ENCODE assay signal across 19 cellular contexts in genomic region chr9:4706971-4707622, GRCh38. TPM values are rescaled to one million over a fixed set of nuclear protein-coding genes. Genes with fewer than 3 reads are reported as not detected.
DNase-seq lines count a peak whose midpoint lies in the region; ATAC-seq and TF ChIP-seq lines count a peak whose summit lies in the region.
"Had no signal": no experiment of that assay in that cellular context is flagged by ENCODE, and none has a peak within 500 bp of the region (broad histone marks: within the 10 kb centered on the region; RNA-seq: fewer than 3 reads in every experiment).

No MANE protein-coding gene starts in this region.

- CTCF ChIA-PET in activated CD8-positive, alpha-beta T cell treated with anti-CD3 and anti-CD28 coated beads for 36 hours (lab: Charles Lee) = interaction anchor here (0.6 kb wide), 1 partner anchor 43 kb away, joined by 3 read pairs; no protein-coding TSS in a partner anchor
- CTCF ChIA-PET in activated CD8-positive, alpha-beta T cell treated with anti-CD3 and anti-CD28 coated beads, Interleukin-2, amount 10 ng/mL, durations not matched to agents 7 days and 5 days (lab: Charles Lee) = interaction anchor here (0.7 to 1.4 kb wide), 2 partner anchors 33 to 401 kb away, joined by 3 to 6 read pairs; no protein-coding TSS in a partner anchor

- H2AFZ ChIP-seq in smooth muscle cell (ENCODE audit: low read depth) = no peak overlapping the region
- H2AFZ ChIP-seq: neural progenitor cell had no signal

- H3K4me3 ChIP-seq in sigmoid colon (no peak overlapping the region), smooth muscle cell (no peak overlapping the region)
- H3K4me3 ChIP-seq: esophagus muscularis mucosa, neural progenitor cell, Peyer's patch, thoracic aorta had no signal

- H3K9me3 Mint-ChIP-seq in activated CD8-positive, alpha-beta T cell treated with anti-CD3 and anti-CD28 coated beads for 36 hours = no peaks in the 10 kb centered on the region
- no peaks in the 10 kb centered on the region for H3K9me3 Mint-ChIP-seq in activated CD8-positive, alpha-beta T cell treated with anti-CD3 and anti-CD28 coated beads, Interleukin-2, amount 10 ng/mL, durations not matched to agents 7 days and 5 days (ENCODE audit: insufficient read depth)
- H3K9me3 Mint-ChIP-seq in activated T-helper 17 cell treated with anti-CD3 and anti-CD28 coated beads, Interleukin-2, amount 50 U/mL, for 72 hours = no peaks in the 10 kb centered on the region
- H3K9me3 Mint-ChIP-seq in progenitor cell of endocrine pancreas (ENCODE audit: low read depth) = no peaks in the 10 kb centered on the region
- H3K9me3 Mint-ChIP-seq: neural progenitor cell had no signal

- no peak overlapping the region for H3K4me2 ChIP-seq in smooth muscle cell
- H3K4me2 ChIP-seq: neural progenitor cell had no signal

- H3K9ac ChIP-seq in smooth muscle cell (ENCODE audit: low read depth) = no peak overlapping the region
- H3K9ac ChIP-seq: neural progenitor cell had no signal

- DNase-seq in activated CD8-positive, alpha-beta T cell treated with anti-CD3 and anti-CD28 coated beads for 36 hours = no peak
- no peak for DNase-seq in activated CD8-positive, alpha-beta T cell treated with anti-CD3 and anti-CD28 coated beads, Interleukin-2, amount 10 ng/mL, durations not matched to agents 7 days and 5 days
- DNase-seq in KBM-7 (peak; percentile 72), progenitor cell of endocrine pancreas (ENCODE audit: low spot score, unreplicated experiment) (no peak), sigmoid colon (no peak), NCI-H1048 (lab: John Stamatoyannopoulos, UW) (no peak), smooth muscle cell (lab: John Stamatoyannopoulos, UW; ENCODE audit: unreplicated experiment) (no peak)
- DNase-seq: activated CD4-positive, alpha-beta T cell treated with anti-CD3 and anti-CD28 coated beads, Interleukin-2, amount 50 U/mL, for 1 hour; activated naive CD4-positive, alpha-beta T cell; cerebellar nuclear complex; DND-41; left colon; NCI-H2107; NCI-H748 treated with DMSO at 0.1 percent for 48 hours; Peyer's patch had no signal

- H3K27me3 ChIP-seq in sigmoid colon (no peaks in the 10 kb centered on the region), smooth muscle cell (ENCODE audit: low read depth) (no peaks in the 10 kb centered on the region)
- H3K27me3 ChIP-seq: esophagus muscularis mucosa, neural progenitor cell, Peyer's patch had no signal

- in situ Hi-C loops in KBM-7 (cut with MboI; ENCODE audit: low pct_unique_long_range_greater_than_20kb, low sequenced_read_pairs) = no loop called here

- H3K27ac ChIP-seq in sigmoid colon = no peak overlapping the region
- no peak overlapping the region for H3K27ac ChIP-seq in smooth muscle cell (ENCODE audit: low read depth)
- H3K27ac ChIP-seq: esophagus muscularis mucosa, neural progenitor cell, Peyer's patch had no signal

- H3K36me3 ChIP-seq in sigmoid colon (peaks cover 0 to 75% (median 15%) of the 10 kb centered on the region in 4 donors), smooth muscle cell (ENCODE audit: low read depth) (peaks cover 4% of the 10 kb centered on the region)

- no peaks in the 10 kb centered on the region for H4K20me1 ChIP-seq in smooth muscle cell (ENCODE audit: low read depth)

- 68 to 74% methylated on average over 4 of the region's 4 CpGs for WGBS in sigmoid colon, 2 donors
- 75% methylated on average over 4 of the region's 4 CpGs for WGBS in smooth muscle cell (ENCODE audit: low lambda C conversion rate)

- H3K27me3 Mint-ChIP-seq in activated CD8-positive, alpha-beta T cell treated with anti-CD3 and anti-CD28 coated beads for 36 hours = no peaks in the 10 kb centered on the region
- no peaks in the 10 kb centered on the region for H3K27me3 Mint-ChIP-seq in activated CD8-positive, alpha-beta T cell treated with anti-CD3 and anti-CD28 coated beads, Interleukin-2, amount 10 ng/mL, durations not matched to agents 7 days and 5 days (ENCODE audit: low read depth)
- no peaks in the 10 kb centered on the region for H3K27me3 Mint-ChIP-seq in activated T-helper 17 cell treated with anti-CD3 and anti-CD28 coated beads, Interleukin-2, amount 50 U/mL, for 72 hours
- no peaks in the 10 kb centered on the region for H3K27me3 Mint-ChIP-seq in progenitor cell of endocrine pancreas

- H3K4me3 Mint-ChIP-seq in activated CD8-positive, alpha-beta T cell treated with anti-CD3 and anti-CD28 coated beads for 36 hours = no peak overlapping the region
- H3K4me3 Mint-ChIP-seq in activated CD8-positive, alpha-beta T cell treated with anti-CD3 and anti-CD28 coated beads, Interleukin-2, amount 10 ng/mL, durations not matched to agents 7 days and 5 days = no peak overlapping the region
- no peak overlapping the region for H3K4me3 Mint-ChIP-seq in activated T-helper 17 cell treated with anti-CD3 and anti-CD28 coated beads, Interleukin-2, amount 50 U/mL, for 72 hours
- no peak overlapping the region for H3K4me3 Mint-ChIP-seq in progenitor cell of endocrine pancreas (ENCODE audit: low read depth)
- H3K4me3 Mint-ChIP-seq: neural progenitor cell had no signal

- peaks cover 35% of the 10 kb centered on the region for H3K36me3 Mint-ChIP-seq in activated CD8-positive, alpha-beta T cell treated with anti-CD3 and anti-CD28 coated beads for 36 hours (ENCODE audit: low read depth)
- peaks cover 56% of the 10 kb centered on the region for H3K36me3 Mint-ChIP-seq in activated CD8-positive, alpha-beta T cell treated with anti-CD3 and anti-CD28 coated beads, Interleukin-2, amount 10 ng/mL, durations not matched to agents 7 days and 5 days (ENCODE audit: low read depth)
- H3K36me3 Mint-ChIP-seq in activated T-helper 17 cell treated with anti-CD3 and anti-CD28 coated beads, Interleukin-2, amount 50 U/mL, for 72 hours (ENCODE audit: low read depth) = peaks cover 83% of the 10 kb centered on the region
- H3K36me3 Mint-ChIP-seq in progenitor cell of endocrine pancreas (ENCODE audit: insufficient read depth) = peaks cover 20% of the 10 kb centered on the region

- peaks cover 22% of the 10 kb centered on the region for H3K4me1 Mint-ChIP-seq in activated CD8-positive, alpha-beta T cell treated with anti-CD3 and anti-CD28 coated beads for 36 hours (ENCODE audit: low read depth)
- peaks cover 7% of the 10 kb centered on the region for H3K4me1 Mint-ChIP-seq in activated CD8-positive, alpha-beta T cell treated with anti-CD3 and anti-CD28 coated beads, Interleukin-2, amount 10 ng/mL, durations not matched to agents 7 days and 5 days (ENCODE audit: low read depth)
- H3K4me1 Mint-ChIP-seq in activated T-helper 17 cell treated with anti-CD3 and anti-CD28 coated beads, Interleukin-2, amount 50 U/mL, for 72 hours = no peaks in the 10 kb centered on the region
- H3K4me1 Mint-ChIP-seq in progenitor cell of endocrine pancreas (ENCODE audit: low read depth) = no peaks in the 10 kb centered on the region
- H3K4me1 Mint-ChIP-seq: neural progenitor cell had no signal

- H3K4me1 ChIP-seq in sigmoid colon (no peaks in the 10 kb centered on the region), smooth muscle cell (ENCODE audit: low read depth) (no peaks in the 10 kb centered on the region)
- H3K4me1 ChIP-seq: Peyer's patch had no signal

- no peak for TF ChIP-seq POLR2A in sigmoid colon (IDR thresholded peaks at IDR 0.05)

- POLR2A ChIA-PET in activated CD8-positive, alpha-beta T cell treated with anti-CD3 and anti-CD28 coated beads for 36 hours (lab: Charles Lee) = no interaction called here
- POLR2A ChIA-PET in activated CD8-positive, alpha-beta T cell treated with anti-CD3 and anti-CD28 coated beads, Interleukin-2, amount 10 ng/mL, durations not matched to agents 7 days and 5 days (lab: Charles Lee) = no interaction called here

- TF ChIP-seq CTCF in activated CD8-positive, alpha-beta T cell treated with anti-CD3 and anti-CD28 coated beads for 36 hours (IDR thresholded peaks at IDR 0.05) = no peak
- TF ChIP-seq CTCF in progenitor cell of endocrine pancreas (IDR thresholded peaks at IDR 0.05; ENCODE audit: unreplicated experiment) = no peak
- no peak for TF ChIP-seq CTCF in sigmoid colon (IDR thresholded peaks at IDR 0.05)
- no peak for TF ChIP-seq CTCF in smooth muscle cell (IDR thresholded peaks at IDR 0.05; ENCODE audit: borderline replicate concordance, insufficient read depth, poor library complexity, severe bottlenecking)

- intact Hi-C loops in activated CD8-positive, alpha-beta T cell treated with anti-CD3 and anti-CD28 coated beads for 36 hours (cut with micrococcal nuclease) = no loop called here
- intact Hi-C loops in sigmoid colon (cut with DNase I) = no loop called here

- TF ChIP-seq EP300 in sigmoid colon (IDR thresholded peaks at IDR 0.05) = no peak

- no peaks in the 10 kb centered on the region for H3F3A ChIP-seq in smooth muscle cell (ENCODE audit: low read depth)

- H3K27ac Mint-ChIP-seq in activated CD8-positive, alpha-beta T cell treated with anti-CD3 and anti-CD28 coated beads for 36 hours = peak overlapping the region; percentile 57
- H3K27ac Mint-ChIP-seq in activated CD8-positive, alpha-beta T cell treated with anti-CD3 and anti-CD28 coated beads, Interleukin-2, amount 10 ng/mL, durations not matched to agents 7 days and 5 days = no peak overlapping the region
- H3K27ac Mint-ChIP-seq in activated T-helper 17 cell treated with anti-CD3 and anti-CD28 coated beads, Interleukin-2, amount 50 U/mL, for 72 hours = peak overlapping the region; percentile 38
- peak overlapping the region; percentile 37 for H3K27ac Mint-ChIP-seq in progenitor cell of endocrine pancreas
- H3K27ac Mint-ChIP-seq: neural progenitor cell had no signal

- H3K9me3 ChIP-seq in sigmoid colon (no peaks in the 10 kb centered on the region), smooth muscle cell (replicated peaks; ENCODE audit: low read depth) (no peaks in the 10 kb centered on the region)
- H3K9me3 ChIP-seq: esophagus muscularis mucosa, Peyer's patch, thoracic aorta had no signal

- no peak for ATAC-seq in activated CD8-positive, alpha-beta T cell treated with anti-CD3 and anti-CD28 coated beads for 36 hours
- ATAC-seq in activated CD8-positive, alpha-beta T cell treated with anti-CD3 and anti-CD28 coated beads, Interleukin-2, amount 10 ng/mL, durations not matched to agents 7 days and 5 days = no peak
- ATAC-seq in activated T-helper 17 cell treated with anti-CD3 and anti-CD28 coated beads, Interleukin-2, amount 50 U/mL, for 72 hours (replicated peaks) = no peak
- ATAC-seq: left colon had no signal

- no peaks in the 10 kb centered on the region for H3K79me2 ChIP-seq in smooth muscle cell (ENCODE audit: low read depth)

RNA-seq across cellular contexts. Expression of gene CDC37L1, which starts 27.7 kb away (rescaled TPM):
- 10 to 100 TPM; 10.0 to 10.2 TPM for total RNA-seq in activated CD8-positive, alpha-beta T cell treated with anti-CD3 and anti-CD28 coated beads for 36 hours
- total RNA-seq in activated CD8-positive, alpha-beta T cell treated with anti-CD3 and anti-CD28 coated beads, Interleukin-2, amount 10 ng/mL, durations not matched to agents 7 days and 5 days = 1 to 10 TPM; 8.0 to 8.9 TPM
- 10 to 100 TPM in 1 of 2 donors, 1 to 10 TPM in 1; 9.3 to 11.0 TPM for total RNA-seq in activated T-helper 17 cell treated with anti-CD3 and anti-CD28 coated beads, Interleukin-2, amount 50 U/mL, for 72 hours
- total RNA-seq in progenitor cell of endocrine pancreas (15.5 and 16.6 TPM in 2 replicates), sigmoid colon (10 to 100 TPM; 30.7 to 40.6 (median 33.3) TPM), smooth muscle cell (19.2 and 35.8 TPM in 2 replicates)
- polyA plus RNA-seq in sigmoid colon (10 to 100 TPM in 1 of 3 donors, 1 to 10 TPM in 2; 8.4 to 11.6 (median 9.9) TPM), smooth muscle cell (11.7 and 16.0 TPM in 2 replicates)

RNA-seq across cellular contexts. Expression of gene AK3, which starts 33.9 kb away (rescaled TPM):
- total RNA-seq in activated CD8-positive, alpha-beta T cell treated with anti-CD3 and anti-CD28 coated beads for 36 hours = 10 to 100 TPM; 34.3 to 35.5 TPM
- total RNA-seq in activated CD8-positive, alpha-beta T cell treated with anti-CD3 and anti-CD28 coated beads, Interleukin-2, amount 10 ng/mL, durations not matched to agents 7 days and 5 days = 10 to 100 TPM; 34.8 to 35.4 TPM
- total RNA-seq in activated T-helper 17 cell treated with anti-CD3 and anti-CD28 coated beads, Interleukin-2, amount 50 U/mL, for 72 hours = 10 to 100 TPM; 28.5 to 31.2 TPM
- total RNA-seq in progenitor cell of endocrine pancreas (69.1 and 73.6 TPM in 2 replicates), sigmoid colon (100 to 1,000 TPM in 3 of 4 donors, 10 to 100 TPM in 1; 94.1 to 122 (median 105) TPM), smooth muscle cell (49.0 and 49.3 TPM in 2 replicates)
- polyA plus RNA-seq in sigmoid colon (100 to 1,000 TPM in 1 of 3 donors, 10 to 100 TPM in 2; 36.8 to 116 (median 65.5) TPM), smooth muscle cell (28.7 and 35.0 TPM in 2 replicates)

RNA-seq across cellular contexts. Expression of gene SPATA6L, which starts 40.8 kb away (rescaled TPM):
- total RNA-seq in activated CD8-positive, alpha-beta T cell treated with anti-CD3 and anti-CD28 coated beads for 36 hours = under 1 TPM; 0.43 to 0.78 TPM
- under 1 TPM; 0.29 to 0.76 TPM for total RNA-seq in activated CD8-positive, alpha-beta T cell treated with anti-CD3 and anti-CD28 coated beads, Interleukin-2, amount 10 ng/mL, durations not matched to agents 7 days and 5 days
- total RNA-seq in activated T-helper 17 cell treated with anti-CD3 and anti-CD28 coated beads, Interleukin-2, amount 50 U/mL, for 72 hours = 1 to 10 TPM in 1 of 2 donors, under 1 TPM in 1; 0.84 to 1.6 TPM
- 7.1 and 7.8 TPM in 2 replicates for total RNA-seq in progenitor cell of endocrine pancreas
- total RNA-seq in sigmoid colon = 1 to 10 TPM; 1.4 to 3.3 (median 2.2) TPM
- 1 to 10 TPM; 1.4 to 2.4 (median 2.0) TPM for polyA plus RNA-seq in sigmoid colon
- total RNA-seq in smooth muscle cell = 0.67 and 0.81 TPM in 2 replicates
- polyA plus RNA-seq in smooth muscle cell = 0.57 and 0.80 TPM in 2 replicates

RNA-seq across cellular contexts. Expression of gene PLPP6, which starts 45.0 kb away (rescaled TPM):
- 1 to 10 TPM; 2.8 to 3.2 TPM for total RNA-seq in activated CD8-positive, alpha-beta T cell treated with anti-CD3 and anti-CD28 coated beads for 36 hours
- 1 to 10 TPM; 5.2 to 6.0 TPM for total RNA-seq in activated CD8-positive, alpha-beta T cell treated with anti-CD3 and anti-CD28 coated beads, Interleukin-2, amount 10 ng/mL, durations not matched to agents 7 days and 5 days
- total RNA-seq in activated T-helper 17 cell treated with anti-CD3 and anti-CD28 coated beads, Interleukin-2, amount 50 U/mL, for 72 hours = 1 to 10 TPM; 2.8 to 3.8 TPM
- 21.2 and 22.5 TPM in 2 replicates for total RNA-seq in progenitor cell of endocrine pancreas
- 1 to 10 TPM; 3.0 to 6.9 (median 3.7) TPM for total RNA-seq in sigmoid colon
- 10 to 100 TPM in 1 of 3 donors, 1 to 10 TPM in 2; 3.0 to 10.7 (median 3.7) TPM for polyA plus RNA-seq in sigmoid colon
- total RNA-seq in smooth muscle cell = 5.4 and 6.2 TPM in 2 replicates
- polyA plus RNA-seq in smooth muscle cell = 2.6 and 2.7 TPM in 2 replicates
